ENCODE assay signal across 21 cellular contexts in genomic region chr15:60110909-60111308, GRCh38.
DNase-seq lines count a peak whose midpoint lies in the region; ATAC-seq and TF ChIP-seq lines count a peak whose summit lies in the region.
"Had no signal": no experiment of that assay in that cellular context is flagged by ENCODE, and none has a peak within 500 bp of the region (broad histone marks: within the 10 kb centered on the region; RNA-seq: fewer than 3 reads in every experiment).

No MANE protein-coding gene starts in this region.

- peak overlapping the region; percentile 88 for H3K27ac Mint-ChIP-seq in activated T-cell treated with anti-CD3 and anti-CD28 coated beads, Interleukin-2, amount 50 U/mL, for 72 hours
- peak overlapping the region; percentile 82 for H3K27ac Mint-ChIP-seq in activated T-helper 17 cell treated with anti-CD3 and anti-CD28 coated beads, Interleukin-2, amount 50 U/mL, for 72 hours
- peak overlapping the region; percentile 43 for H3K27ac Mint-ChIP-seq in stimulated activated naive CD8-positive, alpha-beta T cell treated with anti-CD3 and anti-CD28 coated beads, Interleukin-15, Interleukin-2, amounts not matched to agents 100 ng/mL and 50 ng/mL, for 24 hours
- no peak overlapping the region for H3K27ac Mint-ChIP-seq in CD8-positive, alpha-beta memory T cell
- H3K27ac Mint-ChIP-seq: CD8-positive, alpha-beta T cell had no signal

- TF ChIP-seq POLR2A in upper lobe of left lung (IDR thresholded peaks at IDR 0.05) = no peak

- TF ChIP-seq CTCF in upper lobe of left lung (IDR thresholded peaks at IDR 0.05) = no peak

- 84 to 88% methylated on average over 5 of the region's 5 CpGs for WGBS in upper lobe of left lung, 2 donors

- intact Hi-C loops in left cardiac atrium (cut with DNase I) = no loop called here

- DNase-seq in activated T-cell treated with anti-CD3 and anti-CD28 coated beads, Interleukin-2, amount 50 U/mL, for 72 hours = no peak
- DNase-seq in activated T-cell treated with anti-CD3 and anti-CD28 coated beads, Interleukin-2, amount 50 U/mL, for 1 hour = no peak
- DNase-seq in left cardiac atrium (no peak), upper lobe of left lung (no peak)
- DNase-seq in CD8-positive, alpha-beta memory T cell = no peak
- DNase-seq: CD8-positive, alpha-beta T cell; GM23248; HCEC 1CT; IMR-90; NCI-H1417; NCI-H187; NCI-H2107; NCI-H510A treated with DMSO at 0.1 percent for 48 hours; NCI-H774; PC-3; RPMI8226; SHP77 treated with DMSO at 0.1 percent for 48 hours had no signal

- no peaks in the 10 kb centered on the region for H3K9me3 ChIP-seq in upper lobe of left lung
- H3K9me3 ChIP-seq in CD8-positive, alpha-beta memory T cell (ENCODE audit: low read length) = no peaks in the 10 kb centered on the region

- H3K27ac ChIP-seq in upper lobe of left lung = no peak overlapping the region
- no peak overlapping the region for H3K27ac ChIP-seq in CD8-positive, alpha-beta memory T cell (ENCODE audit: low read depth, low read length)
- H3K27ac ChIP-seq: BLaER1 treated with 17β-estradiol and CSF1 and Interleukin-3, amounts not matched to agents 10 nM and 100 nM; GM23248 had no signal

- H3K36me3 Mint-ChIP-seq in activated T-cell treated with anti-CD3 and anti-CD28 coated beads, Interleukin-2, amount 50 U/mL, for 72 hours (ENCODE audit: insufficient read depth in 2 of 2) = peaks cover 2 to 6% of the 10 kb centered on the region in 2 donors
- no peaks in the 10 kb centered on the region for H3K36me3 Mint-ChIP-seq in activated T-helper 17 cell treated with anti-CD3 and anti-CD28 coated beads, Interleukin-2, amount 50 U/mL, for 72 hours (ENCODE audit: low read depth)
- no peaks in the 10 kb centered on the region for H3K36me3 Mint-ChIP-seq in stimulated activated naive CD8-positive, alpha-beta T cell treated with anti-CD3 and anti-CD28 coated beads, Interleukin-15, Interleukin-2, amounts not matched to agents 100 ng/mL and 50 ng/mL, for 24 hours (ENCODE audit: low read depth)
- no peaks in the 10 kb centered on the region for H3K36me3 Mint-ChIP-seq in CD8-positive, alpha-beta memory T cell
- H3K36me3 Mint-ChIP-seq: CD8-positive, alpha-beta T cell had no signal

- TF ChIP-seq EP300 in upper lobe of left lung (IDR thresholded peaks at IDR 0.05) = no peak

- ATAC-seq in activated T-cell treated with anti-CD3 and anti-CD28 coated beads, Interleukin-2, amount 50 U/mL, for 72 hours (replicated peaks in 1 of 2) = peak; percentile 79 to 83
- ATAC-seq in GM18867 (IDR thresholded peaks at IDR 0.05; ENCODE audit: unreplicated experiment) (peak; percentile 83), left cardiac atrium (no peak), upper lobe of left lung (ENCODE audit: low FRiP score in 2 of 2) (no peak)
- ATAC-seq in activated T-helper 17 cell treated with anti-CD3 and anti-CD28 coated beads, Interleukin-2, amount 50 U/mL, for 72 hours (replicated peaks) = peak; percentile 93
- ATAC-seq: CD8-positive, alpha-beta T cell; PC-3 had no signal

- no peaks in the 10 kb centered on the region for H3K36me3 ChIP-seq in upper lobe of left lung
- H3K36me3 ChIP-seq in CD8-positive, alpha-beta memory T cell (ENCODE audit: insufficient read depth, low read length) = no peaks in the 10 kb centered on the region
- H3K36me3 ChIP-seq: BLaER1 treated with 17β-estradiol and CSF1 and Interleukin-3, amounts not matched to agents 10 nM and 100 nM had no signal

- CTCF ChIA-PET in CD8-positive, alpha-beta memory T cell (lab: Charles Lee) = no interaction called here

- H3K4me3 Mint-ChIP-seq in activated T-cell treated with anti-CD3 and anti-CD28 coated beads, Interleukin-2, amount 50 U/mL, for 72 hours = peak overlapping the region in 1 of 2 donors; percentile 23
- peak overlapping the region; percentile 36 for H3K4me3 Mint-ChIP-seq in activated T-helper 17 cell treated with anti-CD3 and anti-CD28 coated beads, Interleukin-2, amount 50 U/mL, for 72 hours
- no peak overlapping the region for H3K4me3 Mint-ChIP-seq in stimulated activated naive CD8-positive, alpha-beta T cell treated with anti-CD3 and anti-CD28 coated beads, Interleukin-15, Interleukin-2, amounts not matched to agents 100 ng/mL and 50 ng/mL, for 24 hours
- no peak overlapping the region for H3K4me3 Mint-ChIP-seq in CD8-positive, alpha-beta memory T cell
- H3K4me3 Mint-ChIP-seq: CD8-positive, alpha-beta T cell had no signal

- no peaks in the 10 kb centered on the region for H3K4me1 ChIP-seq in upper lobe of left lung
- no peaks in the 10 kb centered on the region for H3K4me1 ChIP-seq in CD8-positive, alpha-beta memory T cell (ENCODE audit: insufficient read depth, low read length)
- H3K4me1 ChIP-seq: BLaER1 treated with 17β-estradiol and CSF1 and Interleukin-3, amounts not matched to agents 10 nM and 100 nM had no signal

- H3K4me1 Mint-ChIP-seq in activated T-cell treated with anti-CD3 and anti-CD28 coated beads, Interleukin-2, amount 50 U/mL, for 72 hours (ENCODE audit: low read depth) = peaks cover 38% of the 10 kb centered on the region
- H3K4me1 Mint-ChIP-seq in activated T-helper 17 cell treated with anti-CD3 and anti-CD28 coated beads, Interleukin-2, amount 50 U/mL, for 72 hours = peaks cover 13% of the 10 kb centered on the region
- peaks cover 17% of the 10 kb centered on the region for H3K4me1 Mint-ChIP-seq in stimulated activated naive CD8-positive, alpha-beta T cell treated with anti-CD3 and anti-CD28 coated beads, Interleukin-15, Interleukin-2, amounts not matched to agents 100 ng/mL and 50 ng/mL, for 24 hours (ENCODE audit: low read depth)
- no peaks in the 10 kb centered on the region for H3K4me1 Mint-ChIP-seq in CD8-positive, alpha-beta memory T cell

- no peaks in the 10 kb centered on the region for H3K27me3 ChIP-seq in upper lobe of left lung
- peaks cover 3% of the 10 kb centered on the region for H3K27me3 ChIP-seq in CD8-positive, alpha-beta memory T cell (ENCODE audit: insufficient read depth, low read length, poor library complexity, severe bottlenecking)
- H3K27me3 ChIP-seq: BLaER1 treated with 17β-estradiol and CSF1 and Interleukin-3, amounts not matched to agents 10 nM and 100 nM had no signal

- POLR2A ChIA-PET in CD8-positive, alpha-beta memory T cell (lab: Charles Lee) = no interaction called here

- H3K27me3 Mint-ChIP-seq in activated T-cell treated with anti-CD3 and anti-CD28 coated beads, Interleukin-2, amount 50 U/mL, for 72 hours (ENCODE audit: low read depth) = peaks cover 5% of the 10 kb centered on the region
- peaks cover 16% of the 10 kb centered on the region for H3K27me3 Mint-ChIP-seq in activated T-helper 17 cell treated with anti-CD3 and anti-CD28 coated beads, Interleukin-2, amount 50 U/mL, for 72 hours
- H3K27me3 Mint-ChIP-seq in stimulated activated naive CD8-positive, alpha-beta T cell treated with anti-CD3 and anti-CD28 coated beads, Interleukin-15, Interleukin-2, amounts not matched to agents 100 ng/mL and 50 ng/mL, for 24 hours = peaks cover 21% of the 10 kb centered on the region
- H3K27me3 Mint-ChIP-seq in CD8-positive, alpha-beta memory T cell = peaks cover 6 to 39% of the 10 kb centered on the region in 2 donors

- no peak overlapping the region for H3K4me3 ChIP-seq in upper lobe of left lung
- H3K4me3 ChIP-seq in CD8-positive, alpha-beta memory T cell (ENCODE audit: low read length) = no peak overlapping the region
- H3K4me3 ChIP-seq: BLaER1 treated with 17β-estradiol and CSF1 and Interleukin-3, amounts not matched to agents 10 nM and 100 nM; GM23248 had no signal

- H3K9me3 Mint-ChIP-seq in activated T-cell treated with anti-CD3 and anti-CD28 coated beads, Interleukin-2, amount 50 U/mL, for 72 hours = peaks cover 1 to 4% of the 10 kb centered on the region in 2 donors
- H3K9me3 Mint-ChIP-seq in activated T-helper 17 cell treated with anti-CD3 and anti-CD28 coated beads, Interleukin-2, amount 50 U/mL, for 72 hours = peaks cover 6% of the 10 kb centered on the region
- no peaks in the 10 kb centered on the region for H3K9me3 Mint-ChIP-seq in stimulated activated naive CD8-positive, alpha-beta T cell treated with anti-CD3 and anti-CD28 coated beads, Interleukin-15, Interleukin-2, amounts not matched to agents 100 ng/mL and 50 ng/mL, for 24 hours
- H3K9me3 Mint-ChIP-seq in CD8-positive, alpha-beta memory T cell = peaks cover 0 to 3% (median 0%) of the 10 kb centered on the region in 5 donors

Comparison
In these comparisons a context has a peak if more than half of its experiments do, and no peak if none do; other contexts are left out.
1. ATAC-seq: peak in activated T-cell treated with anti-CD3 and anti-CD28 coated beads, Interleukin-2, amount 50 U/mL, for 72 hours (2 of 2), GM18867 (single experiment) and activated T-helper 17 cell treated with anti-CD3 and anti-CD28 coated beads, Interleukin-2, amount 50 U/mL, for 72 hours (single experiment); none in left cardiac atrium (0 of 2) and upper lobe of left lung (0 of 2).
2. H3K27ac Mint-ChIP-seq: peak in activated T-cell treated with anti-CD3 and anti-CD28 coated beads, Interleukin-2, amount 50 U/mL, for 72 hours (single experiment), activated T-helper 17 cell treated with anti-CD3 and anti-CD28 coated beads, Interleukin-2, amount 50 U/mL, for 72 hours (single experiment) and stimulated activated naive CD8-positive, alpha-beta T cell treated with anti-CD3 and anti-CD28 coated beads, Interleukin-15, Interleukin-2, amounts not matched to agents 100 ng/mL and 50 ng/mL, for 24 hours (single experiment); none in CD8-positive, alpha-beta memory T cell (0 of 8).